23 cellular contexts compared by ENCODE assay signal in genomic region chr2:75495862-75496261, GRCh38.
"Had no signal": no experiment of that assay in that cellular context is flagged by ENCODE, and none has a peak within 500 bp of the region (broad histone marks: within the 10 kb centered on the region; RNA-seq: fewer than 3 reads in every experiment).

No MANE protein-coding gene starts in this region.

- H3K27ac ChIP-seq: colonic mucosa, dorsolateral prefrontal cortex, gastrocnemius medialis, spleen, thoracic aorta had no signal

- H3K9me3 Mint-ChIP-seq: activated CD4-positive, alpha-beta memory T cell treated with anti-CD3 and anti-CD28 coated beads, Interleukin-2, amount 10 ng/mL, durations not matched to agents 7 days and 5 days; activated CD4-positive, alpha-beta T cell treated with anti-CD3 and anti-CD28 coated beads, Interleukin-2, amount 10 ng/mL, durations not matched to agents 24 days and 14 days; activated naive CD4-positive, alpha-beta T cell treated with anti-CD3 and anti-CD28 coated beads, Interleukin-2, amount 10 ng/mL, durations not matched to agents 7 days and 5 days; effector memory CD8-positive, alpha-beta T cell; type B pancreatic cell had no signal

- FAIRE-seq: bronchial epithelial cell, endothelial cell of umbilical vein had no signal

- H3K4me1 ChIP-seq: colonic mucosa, gastrocnemius medialis, spleen had no signal

- H3K27me3 ChIP-seq: colonic mucosa, gastrocnemius medialis, spleen had no signal

- H3K9me3 ChIP-seq: colonic mucosa, gastrocnemius medialis, spleen, thoracic aorta had no signal

- H3K27me3 Mint-ChIP-seq: effector memory CD8-positive, alpha-beta T cell; progenitor cell of endocrine pancreas had no signal

- H3K36me3 Mint-ChIP-seq: activated naive CD4-positive, alpha-beta T cell treated with anti-CD3 and anti-CD28 coated beads, Interleukin-2, amount 10 ng/mL, durations not matched to agents 7 days and 5 days; natural killer cell had no signal

- H3K4me3 Mint-ChIP-seq: activated CD4-positive, alpha-beta memory T cell treated with anti-CD3 and anti-CD28 coated beads, Interleukin-2, amount 10 ng/mL, durations not matched to agents 7 days and 5 days; activated CD4-positive, alpha-beta T cell treated with anti-CD3 and anti-CD28 coated beads, Interleukin-2, amount 10 ng/mL, durations not matched to agents 24 days and 14 days; activated naive CD4-positive, alpha-beta T cell treated with anti-CD3 and anti-CD28 coated beads, Interleukin-2, amount 10 ng/mL, durations not matched to agents 7 days and 5 days; effector memory CD8-positive, alpha-beta T cell; natural killer cell; type B pancreatic cell had no signal

- H3K4me3 ChIP-seq: colonic mucosa, dorsolateral prefrontal cortex, gastrocnemius medialis, spleen, thoracic aorta had no signal

- H3K4me1 Mint-ChIP-seq: activated CD4-positive, alpha-beta memory T cell treated with anti-CD3 and anti-CD28 coated beads, Interleukin-2, amount 10 ng/mL, durations not matched to agents 7 days and 5 days; activated CD4-positive, alpha-beta T cell treated with anti-CD3 and anti-CD28 coated beads, Interleukin-2, amount 10 ng/mL, durations not matched to agents 24 days and 14 days; activated naive CD4-positive, alpha-beta T cell treated with anti-CD3 and anti-CD28 coated beads, Interleukin-2, amount 10 ng/mL, durations not matched to agents 7 days and 5 days; natural killer cell had no signal

- H3K36me3 ChIP-seq: colonic mucosa, gastrocnemius medialis, spleen, thoracic aorta had no signal

- ATAC-seq: effector memory CD8-positive, alpha-beta T cell; esophagus mucosa; gastrocnemius medialis; left ventricle myocardium superior; natural killer cell had no signal

- H3K27ac Mint-ChIP-seq: activated CD4-positive, alpha-beta memory T cell treated with anti-CD3 and anti-CD28 coated beads, Interleukin-2, amount 10 ng/mL, durations not matched to agents 7 days and 5 days; activated CD4-positive, alpha-beta T cell treated with anti-CD3 and anti-CD28 coated beads, Interleukin-2, amount 10 ng/mL, durations not matched to agents 24 days and 14 days; activated naive CD4-positive, alpha-beta T cell treated with anti-CD3 and anti-CD28 coated beads, Interleukin-2, amount 10 ng/mL, durations not matched to agents 7 days and 5 days; effector memory CD8-positive, alpha-beta T cell; natural killer cell; progenitor cell of endocrine pancreas; type B pancreatic cell had no signal

- DNase-seq: activated CD4-positive, alpha-beta memory T cell treated with anti-CD3 and anti-CD28 coated beads, Interleukin-2, amount 10 ng/mL, durations not matched to agents 7 days and 5 days; activated CD4-positive, alpha-beta T cell treated with anti-CD3 and anti-CD28 coated beads, Interleukin-2, amount 10 ng/mL, durations not matched to agents 24 days and 14 days; activated effector memory CD4-positive, alpha-beta T cell treated with anti-CD3 and anti-CD28 coated beads, Interleukin-2, amount 50 U/mL, for 16 hours; activated naive CD4-positive, alpha-beta T cell treated with anti-CD3 and anti-CD28 coated beads, Interleukin-2, amount 10 ng/mL, durations not matched to agents 7 days and 5 days; amygdala; colonic mucosa; dorsolateral prefrontal cortex; effector memory CD8-positive, alpha-beta T cell; gastrocnemius medialis; hippocampal formation; left ventricle myocardium superior; midbrain; natural killer cell; retina; spleen; stimulated activated CD4-positive, alpha-beta T cell treated with anti-CD3 and anti-CD28 coated beads, Interleukin-4, amount 100 ng/mL, for 1 hour; stimulated activated naive CD4-positive, alpha-beta T cell had no signal
